1 cellular context compared by ENCODE assay signal in the genomic region with DNA sequence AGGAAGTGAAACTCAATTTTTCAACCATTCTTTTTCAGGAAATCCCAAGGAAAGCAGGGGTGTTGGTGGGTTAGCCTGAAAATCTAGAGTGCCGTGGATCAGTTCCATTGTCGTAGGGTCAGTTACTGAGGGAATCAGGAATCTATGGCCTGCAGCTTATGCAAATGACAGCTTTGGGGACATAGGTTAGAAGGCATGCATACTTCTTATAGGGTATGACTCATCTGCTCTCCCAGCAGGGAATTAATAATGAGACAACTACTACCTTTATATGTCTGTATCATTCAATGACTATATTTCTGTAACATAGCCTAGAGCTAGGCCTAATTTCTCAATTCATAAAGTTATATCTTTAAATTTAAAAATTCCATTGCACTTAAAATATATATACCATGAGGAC.
TF ChIP-seq lines count a peak whose summit lies in the region.

No MANE protein-coding gene starts in this region.

TF ChIP-seq in GM23338, 12 proteins besides CTCF, POLR2A, EP300 and RAD21 (continued from another document):
- TF ChIP-seq, protein P1, sequence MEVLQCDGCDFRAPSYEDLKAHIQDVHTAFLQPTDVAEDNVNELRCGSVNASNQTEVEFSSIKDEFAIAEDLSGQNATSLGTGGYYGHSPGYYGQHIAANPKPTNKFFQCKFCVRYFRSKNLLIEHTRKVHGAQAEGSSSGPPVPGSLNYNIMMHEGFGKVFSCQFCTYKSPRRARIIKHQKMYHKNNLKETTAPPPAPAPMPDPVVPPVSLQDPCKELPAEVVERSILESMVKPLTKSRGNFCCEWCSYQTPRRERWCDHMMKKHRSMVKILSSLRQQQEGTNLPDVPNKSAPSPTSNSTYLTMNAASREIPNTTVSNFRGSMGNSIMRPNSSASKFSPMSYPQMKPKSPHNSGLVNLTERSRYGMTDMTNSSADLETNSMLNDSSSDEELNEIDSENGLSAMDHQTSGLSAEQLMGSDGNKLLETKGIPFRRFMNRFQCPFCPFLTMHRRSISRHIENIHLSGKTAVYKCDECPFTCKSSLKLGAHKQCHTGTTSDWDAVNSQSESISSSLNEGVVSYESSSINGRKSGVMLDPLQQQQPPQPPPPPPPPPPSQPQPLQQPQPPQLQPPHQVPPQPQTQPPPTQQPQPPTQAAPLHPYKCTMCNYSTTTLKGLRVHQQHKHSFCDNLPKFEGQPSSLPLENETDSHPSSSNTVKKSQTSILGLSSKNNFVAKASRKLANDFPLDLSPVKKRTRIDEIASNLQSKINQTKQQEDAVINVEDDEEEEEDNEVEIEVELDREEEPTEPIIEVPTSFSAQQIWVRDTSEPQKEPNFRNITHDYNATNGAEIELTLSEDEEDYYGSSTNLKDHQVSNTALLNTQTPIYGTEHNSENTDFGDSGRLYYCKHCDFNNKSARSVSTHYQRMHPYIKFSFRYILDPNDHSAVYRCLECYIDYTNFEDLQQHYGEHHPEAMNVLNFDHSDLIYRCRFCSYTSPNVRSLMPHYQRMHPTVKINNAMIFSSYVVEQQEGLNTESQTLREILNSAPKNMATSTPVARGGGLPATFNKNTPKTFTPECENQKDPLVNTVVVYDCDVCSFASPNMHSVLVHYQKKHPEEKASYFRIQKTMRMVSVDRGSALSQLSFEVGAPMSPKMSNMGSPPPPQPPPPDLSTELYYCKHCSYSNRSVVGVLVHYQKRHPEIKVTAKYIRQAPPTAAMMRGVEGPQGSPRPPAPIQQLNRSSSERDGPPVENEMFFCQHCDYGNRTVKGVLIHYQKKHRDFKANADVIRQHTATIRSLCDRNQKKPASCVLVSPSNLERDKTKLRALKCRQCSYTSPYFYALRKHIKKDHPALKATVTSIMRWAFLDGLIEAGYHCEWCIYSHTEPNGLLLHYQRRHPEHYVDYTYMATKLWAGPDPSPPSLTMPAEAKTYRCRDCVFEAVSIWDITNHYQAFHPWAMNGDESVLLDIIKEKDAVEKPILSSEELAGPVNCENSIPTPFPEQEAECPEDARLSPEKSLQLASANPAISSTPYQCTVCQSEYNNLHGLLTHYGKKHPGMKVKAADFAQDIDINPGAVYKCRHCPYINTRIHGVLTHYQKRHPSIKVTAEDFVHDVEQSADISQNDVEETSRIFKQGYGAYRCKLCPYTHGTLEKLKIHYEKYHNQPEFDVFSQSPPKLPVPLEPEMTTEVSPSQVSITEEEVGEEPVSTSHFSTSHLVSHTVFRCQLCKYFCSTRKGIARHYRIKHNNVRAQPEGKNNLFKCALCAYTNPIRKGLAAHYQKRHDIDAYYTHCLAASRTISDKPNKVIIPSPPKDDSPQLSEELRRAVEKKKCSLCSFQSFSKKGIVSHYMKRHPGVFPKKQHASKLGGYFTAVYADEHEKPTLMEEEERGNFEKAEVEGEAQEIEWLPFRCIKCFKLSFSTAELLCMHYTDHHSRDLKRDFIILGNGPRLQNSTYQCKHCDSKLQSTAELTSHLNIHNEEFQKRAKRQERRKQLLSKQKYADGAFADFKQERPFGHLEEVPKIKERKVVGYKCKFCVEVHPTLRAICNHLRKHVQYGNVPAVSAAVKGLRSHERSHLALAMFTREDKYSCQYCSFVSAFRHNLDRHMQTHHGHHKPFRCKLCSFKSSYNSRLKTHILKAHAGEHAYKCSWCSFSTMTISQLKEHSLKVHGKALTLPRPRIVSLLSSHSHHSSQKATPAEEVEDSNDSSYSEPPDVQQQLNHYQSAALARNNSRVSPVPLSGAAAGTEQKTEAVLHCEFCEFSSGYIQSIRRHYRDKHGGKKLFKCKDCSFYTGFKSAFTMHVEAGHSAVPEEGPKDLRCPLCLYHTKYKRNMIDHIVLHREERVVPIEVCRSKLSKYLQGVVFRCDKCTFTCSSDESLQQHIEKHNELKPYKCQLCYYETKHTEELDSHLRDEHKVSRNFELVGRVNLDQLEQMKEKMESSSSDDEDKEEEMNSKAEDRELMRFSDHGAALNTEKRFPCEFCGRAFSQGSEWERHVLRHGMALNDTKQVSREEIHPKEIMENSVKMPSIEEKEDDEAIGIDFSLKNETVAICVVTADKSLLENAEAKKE (CRISPR knock-in tag; IDR thresholded peaks at IDR 0.05): no peak
- TF ChIP-seq, protein P2, sequence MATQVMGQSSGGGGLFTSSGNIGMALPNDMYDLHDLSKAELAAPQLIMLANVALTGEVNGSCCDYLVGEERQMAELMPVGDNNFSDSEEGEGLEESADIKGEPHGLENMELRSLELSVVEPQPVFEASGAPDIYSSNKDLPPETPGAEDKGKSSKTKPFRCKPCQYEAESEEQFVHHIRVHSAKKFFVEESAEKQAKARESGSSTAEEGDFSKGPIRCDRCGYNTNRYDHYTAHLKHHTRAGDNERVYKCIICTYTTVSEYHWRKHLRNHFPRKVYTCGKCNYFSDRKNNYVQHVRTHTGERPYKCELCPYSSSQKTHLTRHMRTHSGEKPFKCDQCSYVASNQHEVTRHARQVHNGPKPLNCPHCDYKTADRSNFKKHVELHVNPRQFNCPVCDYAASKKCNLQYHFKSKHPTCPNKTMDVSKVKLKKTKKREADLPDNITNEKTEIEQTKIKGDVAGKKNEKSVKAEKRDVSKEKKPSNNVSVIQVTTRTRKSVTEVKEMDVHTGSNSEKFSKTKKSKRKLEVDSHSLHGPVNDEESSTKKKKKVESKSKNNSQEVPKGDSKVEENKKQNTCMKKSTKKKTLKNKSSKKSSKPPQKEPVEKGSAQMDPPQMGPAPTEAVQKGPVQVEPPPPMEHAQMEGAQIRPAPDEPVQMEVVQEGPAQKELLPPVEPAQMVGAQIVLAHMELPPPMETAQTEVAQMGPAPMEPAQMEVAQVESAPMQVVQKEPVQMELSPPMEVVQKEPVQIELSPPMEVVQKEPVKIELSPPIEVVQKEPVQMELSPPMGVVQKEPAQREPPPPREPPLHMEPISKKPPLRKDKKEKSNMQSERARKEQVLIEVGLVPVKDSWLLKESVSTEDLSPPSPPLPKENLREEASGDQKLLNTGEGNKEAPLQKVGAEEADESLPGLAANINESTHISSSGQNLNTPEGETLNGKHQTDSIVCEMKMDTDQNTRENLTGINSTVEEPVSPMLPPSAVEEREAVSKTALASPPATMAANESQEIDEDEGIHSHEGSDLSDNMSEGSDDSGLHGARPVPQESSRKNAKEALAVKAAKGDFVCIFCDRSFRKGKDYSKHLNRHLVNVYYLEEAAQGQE (IDR thresholded peaks at IDR 0.05; ENCODE audit: unreplicated experiment): no peak
- no peak for TF ChIP-seq JUNB (IDR thresholded peaks at IDR 0.05; ENCODE audit: unreplicated experiment)
- no peak for TF ChIP-seq ZNF114 (CRISPR knock-in tag; IDR thresholded peaks at IDR 0.05)
